Comparison of ENCODE assay signal across 8 cellular contexts in the genomic region with DNA sequence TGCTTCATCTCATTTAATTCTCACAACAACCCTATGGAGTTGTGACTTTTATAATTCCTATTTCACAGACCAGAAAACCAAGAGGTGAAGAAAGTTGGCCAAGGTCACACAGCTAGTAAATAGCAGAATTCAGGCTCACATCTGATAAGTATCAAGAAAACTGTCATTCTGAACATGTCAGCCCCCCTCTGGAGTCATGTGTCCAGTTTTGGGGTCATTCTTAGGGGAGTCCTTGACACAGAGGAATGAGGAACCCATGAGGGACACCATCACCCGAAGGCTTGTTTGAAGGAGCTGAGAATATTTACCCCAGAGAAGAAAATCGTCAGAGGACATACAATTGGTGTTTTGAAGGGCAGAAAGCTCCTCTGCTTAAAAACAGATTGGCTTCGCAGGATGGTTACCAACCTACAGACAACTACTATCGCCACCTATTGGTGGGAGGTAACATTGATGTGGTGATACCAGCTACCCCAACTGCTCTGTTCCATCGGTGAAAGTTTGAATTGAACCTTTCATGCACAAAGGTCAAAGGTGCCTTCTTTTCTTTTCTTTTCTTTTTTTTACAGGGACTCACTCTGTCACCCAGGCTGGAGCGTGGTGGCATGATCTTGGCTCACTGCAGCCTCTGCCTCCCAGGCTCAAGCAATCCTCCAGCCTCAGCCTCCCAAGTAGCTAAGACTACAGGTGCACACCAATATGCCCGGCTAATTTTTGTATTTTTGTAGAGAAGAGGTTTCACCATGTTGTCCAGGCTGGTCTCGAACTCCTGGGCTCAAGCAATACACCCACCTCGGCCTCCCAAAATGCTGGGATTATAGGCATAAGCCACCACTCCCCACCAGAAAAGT. TPM values are rescaled to one million over a fixed set of nuclear protein-coding genes. Genes with fewer than 3 reads are reported as not detected.
A peak's percentile ranks its signal among the peaks of the same experiment; 100 is the strongest.
DNase-seq lines count a peak whose midpoint lies in the region; ATAC-seq and TF ChIP-seq lines count a peak whose summit lies in the region.

No MANE protein-coding gene starts in this region.

- H3K27me3 ChIP-seq in BJ (ENCODE audit: control insufficient read depth, insufficient read depth, low read length) (peaks cover 8% of the 10 kb centered on the region), HAP-1 (ENCODE audit: low read depth) (peaks cover 5% of the 10 kb centered on the region; the same call in 1 of the 2 replicates)

- H3K4me3 ChIP-seq in BJ (ENCODE audit: low read depth, low read length) (no peak overlapping the region), HAP-1 (no peak overlapping the region)

- in situ Hi-C loops in HAP-1 (cut with MboI; ENCODE audit: low sequenced_read_pairs): no loop called here

- peak; percentile 95 to 96 for ATAC-seq in activated CD4-positive, CD25-positive, alpha-beta regulatory T cell treated with anti-CD3 and anti-CD28 coated beads, Interleukin-2, amount 50 U/mL, for 24 hours

- POLR2A ChIA-PET in BJ (lab: Charles Lee): interaction anchor here (0.6 kb wide), 1 partner anchor 440 kb away, joined by 3 read pairs; no protein-coding TSS in a partner anchor

- H3K4me1 ChIP-seq in HAP-1: 0 out of 2 replicates have a peak, but pooled peaks cover 2% of the 10 kb centered on the region

- peak; percentile 76 for TF ChIP-seq CTCF in BJ (IDR thresholded peaks at IDR 0.05; ENCODE audit: insufficient read depth, low read depth, low read length)

- H3K9me3 ChIP-seq in HAP-1: 0 out of 2 replicates have a peak, but pooled peaks cover under 1% of the 10 kb centered on the region

- DNase-seq in BJ (ENCODE audit: low read depth): no peak
- DNase-seq in HAP-1 (ENCODE audit: low spot score in 2 of 2): peak; percentile 72 to 73
- DNase-seq in NCI-H226: peak; percentile 35
- DNase-seq in dermis microvascular lymphatic vessel endothelial cell (ENCODE audit: low read depth in 2 of 2): peak; percentile 27 to 46
- peak; percentile 56 to 61 for DNase-seq in lung microvascular endothelial cell (ENCODE audit: low read depth in 2 of 2)
- DNase-seq in stimulated activated naive CD4-positive, alpha-beta T cell (lab: John Stamatoyannopoulos, UW): peak; percentile 11 to 81 (median 52)
- DNase-seq in islet precursor cell: no peak

- H3K36me3 ChIP-seq in BJ (ENCODE audit: control insufficient read depth, insufficient read depth, low read length) (no peaks in the 10 kb centered on the region), HAP-1 (replicated peaks) (no peaks in the 10 kb centered on the region)

- CTCF ChIA-PET in BJ (lab: Yijun Ruan, JAX): interaction anchor here (0.6 to 2.9 kb wide), 41 partner anchors 9 to 437 kb away, joined by 3 to 43 read pairs (median 5); partner anchors contain the start of gene NIPAL3

RNA-seq across cellular contexts. Expression of gene NCMAP, which starts 31.3 kb away (rescaled TPM):
- not detected in 2 replicates for polyA plus RNA-seq in BJ (2011; rRNA removed)
- polyA minus RNA-seq in BJ (2011; rRNA and poly(A)+ RNA removed): not detected in 2 replicates
- total RNA-seq in dermis microvascular lymphatic vessel endothelial cell (not detected in 2 replicates), lung microvascular endothelial cell (not detected in 2 replicates)

RNA-seq across cellular contexts. Expression of gene SRRM1, which starts 55.9 kb away (rescaled TPM):
- 47.5 and 50.4 TPM in 2 replicates for polyA plus RNA-seq in BJ (2011; rRNA removed)
- polyA minus RNA-seq in BJ (2011; rRNA and poly(A)+ RNA removed): 33.1 and 37.6 TPM in 2 replicates
- total RNA-seq in dermis microvascular lymphatic vessel endothelial cell (13.5 and 19.3 TPM in 2 replicates), lung microvascular endothelial cell (13.7 and 18.1 TPM in 2 replicates)

Comparison
In these comparisons a context has a peak if more than half of its experiments do, and no peak if none do; other contexts are left out.
1. DNase-seq: peak in HAP-1 (2 of 2), NCI-H226 (single experiment), dermis microvascular lymphatic vessel endothelial cell (2 of 2), lung microvascular endothelial cell (2 of 2) and stimulated activated naive CD4-positive, alpha-beta T cell (6 of 6); none in BJ (single experiment) and islet precursor cell (single experiment).